ENCODE assay signal across 1 cellular context in the genomic region with DNA sequence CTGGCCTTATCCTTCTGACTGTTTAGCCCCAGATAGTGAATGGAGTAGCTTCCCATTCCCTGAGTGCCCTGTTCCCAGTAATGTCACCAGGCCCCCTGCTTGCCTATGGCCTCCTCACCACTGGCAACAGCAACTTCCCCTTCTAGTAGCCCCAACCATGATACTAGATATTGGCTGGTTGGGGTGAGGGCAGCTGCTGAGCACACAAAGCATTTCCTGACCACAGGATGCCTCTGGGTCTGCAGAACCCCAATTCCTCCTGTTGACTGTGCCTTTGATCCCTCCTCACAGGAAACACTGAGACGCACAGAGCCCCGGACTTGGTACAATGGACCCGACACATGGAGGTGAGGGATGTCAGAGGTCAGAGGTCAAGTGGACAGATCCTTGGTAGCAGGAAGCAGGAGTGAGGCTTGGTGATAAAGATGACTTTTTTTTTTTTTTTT.
TF ChIP-seq lines count a peak whose summit lies in the region.

No MANE protein-coding gene starts in this region.

TF ChIP-seq in liver, 16 proteins besides CTCF, POLR2A, EP300 and RAD21 (continued from another document):
- peak in 1 of 2 donors; percentile 33 for TF ChIP-seq HNF4A (conservative IDR thresholded peaks at IDR 0.05)
